In genomic region chr20:20712004-20712473, GRCh38 we compare ENCODE assay signal across 1 cellular context.
TF ChIP-seq lines count a peak whose summit lies in the region.

No MANE protein-coding gene starts in this region.

TF ChIP-seq in SK-N-SH treated with all-trans-retinoic acid at 6 μM for 48 hours, 23 proteins besides CTCF, POLR2A, EP300 and RAD21 (continued from another document):
- no peak for TF ChIP-seq TSHZ2 (CRISPR knock-in tag; IDR thresholded peaks at IDR 0.05)
- no peak for TF ChIP-seq TOX (CRISPR knock-in tag; IDR thresholded peaks at IDR 0.05; ENCODE audit: borderline replicate concordance)
- TF ChIP-seq POU6F1 (CRISPR knock-in tag; IDR thresholded peaks at IDR 0.05; ENCODE audit: borderline replicate concordance, low read depth): no peak
- TF ChIP-seq ZC3H10 (CRISPR knock-in tag; IDR thresholded peaks at IDR 0.05): no peak
- TF ChIP-seq OSR1 (CRISPR knock-in tag; IDR thresholded peaks at IDR 0.05): no peak
- TF ChIP-seq ESRRG (CRISPR knock-in tag; IDR thresholded peaks at IDR 0.05): no peak
